ENCODE assay signal across 9 cellular contexts in genomic region chr12:124734224-124734788, GRCh38.
DNase-seq lines count a peak whose midpoint lies in the region; ATAC-seq and TF ChIP-seq lines count a peak whose summit lies in the region.
"Had no signal": no experiment of that assay in that cellular context is flagged by ENCODE, and none has a peak within 500 bp of the region (broad histone marks: within the 10 kb centered on the region; RNA-seq: fewer than 3 reads in every experiment).

No MANE protein-coding gene starts in this region.

- peaks cover 33 to 57% (median 46%) of the 10 kb centered on the region in 4 donors for H3K4me1 ChIP-seq in stomach
- peaks cover 7% of the 10 kb centered on the region for H3K4me1 ChIP-seq in prostate gland (replicated peaks)

- H3K27ac ChIP-seq in stomach (peak overlapping the region in 4 of 5 donors; percentile 23 to 91 (median 49)), prostate gland (no peak overlapping the region)

- peak in 2 of 3 experiments; percentile 40 to 66 for DNase-seq in NCI-H1417 (lab: John Stamatoyannopoulos, UW)
- no peak for DNase-seq in NCI-H1417 treated with DMSO at 0.1 percent for 48 hours (lab: John Stamatoyannopoulos, UW)
- DNase-seq in SK-MEL-5 (ENCODE audit: low read depth, low spot score) = peak; percentile 76
- DNase-seq in left ventricle myocardium superior = peak; percentile 58
- no peak for DNase-seq in stomach
- no peak for DNase-seq in activated CD4-positive, alpha-beta T cell treated with anti-CD3 and anti-CD28 coated beads for 1 hour
- DNase-seq in prostate gland (ENCODE audit: low spot score) = no peak
- DNase-seq: amniotic stem cell had no signal

- TF ChIP-seq CTCF in stomach (IDR thresholded peaks at IDR 0.05) (no peak), prostate gland (IDR thresholded peaks at IDR 0.05) (no peak)

- in situ Hi-C loops in SK-MEL-5 (cut with HindIII; ENCODE audit: low pct_unique_long_range_greater_than_20kb, low sequenced_read_pairs) = no loop called here

- 78 to 89% (median 86%) methylated on average over 17 to 22 of the region's 22 CpGs for WGBS in stomach, 5 donors
- 86% methylated on average over 22 of the region's 22 CpGs for WGBS in prostate gland

- TF ChIP-seq POLR2A in stomach (IDR thresholded peaks at IDR 0.05) (no peak), prostate gland (IDR thresholded peaks at IDR 0.05) (no peak)

- H3K4me3 ChIP-seq in stomach = no peak overlapping the region
- H3K4me3 ChIP-seq in prostate gland = no peak overlapping the region

- no peaks in the 10 kb centered on the region for H3K36me3 ChIP-seq in stomach
- H3K36me3 ChIP-seq in prostate gland = no peaks in the 10 kb centered on the region

- ATAC-seq in left ventricle myocardium superior (peak; percentile 20), GM21381 (IDR thresholded peaks at IDR 0.05; ENCODE audit: unreplicated experiment) (no peak)

- intact Hi-C loops in left ventricle myocardium superior (cut with micrococcal nuclease) = no loop called here
- intact Hi-C loops in stomach (cut with DNase I; ENCODE audit: low total_unique reads) = no loop called here
- intact Hi-C loops in prostate gland (cut with DNase I) = no loop called here

- TF ChIP-seq EP300 in stomach (IDR thresholded peaks at IDR 0.05) = no peak

- no peaks in the 10 kb centered on the region for H3K9me3 ChIP-seq in stomach
- H3K9me3 ChIP-seq in prostate gland = no peaks in the 10 kb centered on the region

- no peaks in the 10 kb centered on the region for H3K27me3 ChIP-seq in stomach
- no peaks in the 10 kb centered on the region for H3K27me3 ChIP-seq in prostate gland (replicated peaks; ENCODE audit: insufficient read depth)

Comparison
In these comparisons a context has a peak if more than half of its experiments do, and no peak if none do; other contexts are left out.
1. DNase-seq: peak in NCI-H1417 (2 of 3), SK-MEL-5 (single experiment) and left ventricle myocardium superior (single experiment); none in NCI-H1417 treated with DMSO at 0.1 percent for 48 hours (single experiment), stomach (single experiment), activated CD4-positive, alpha-beta T cell treated with anti-CD3 and anti-CD28 coated beads for 1 hour (single experiment) and prostate gland (single experiment).
2. H3K27ac ChIP-seq: peak in stomach (4 of 5); none in prostate gland (0 of 2).